ENCODE assay signal across 18 cellular contexts in the genomic region with DNA sequence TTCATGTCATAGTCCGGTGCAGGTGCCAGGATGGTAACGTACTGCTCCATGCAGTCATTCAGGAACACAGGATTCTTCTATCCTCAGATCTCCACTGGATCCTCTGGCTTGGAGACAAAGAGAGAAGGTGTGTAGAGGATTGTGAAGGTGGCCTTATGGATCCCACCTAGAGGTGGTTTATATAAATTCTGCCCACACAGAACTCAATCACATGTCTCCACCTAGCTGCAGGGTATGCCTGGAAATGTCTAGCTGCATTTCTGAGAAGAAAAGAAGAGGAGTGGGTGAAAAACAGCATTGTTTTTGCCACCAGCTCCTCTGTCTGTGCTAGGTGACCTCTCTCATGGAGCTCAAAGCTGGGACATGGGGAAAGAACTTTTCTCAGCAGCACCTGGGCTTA.
DNase-seq lines count a peak whose midpoint lies in the region; ATAC-seq, FAIRE-seq and TF ChIP-seq lines count a peak whose summit lies in the region.
"Had no signal": no experiment of that assay in that cellular context is flagged by ENCODE, and none has a peak within 500 bp of the region (broad histone marks: within the 10 kb centered on the region; RNA-seq: fewer than 3 reads in every experiment).

No MANE protein-coding gene starts in this region.

- H3K9me3 ChIP-seq in OCI-LY3 (ENCODE audit: insufficient read depth, low read length) (no peaks in the 10 kb centered on the region), T-helper 17 cell (ENCODE audit: control insufficient read depth, low read length, poor library complexity, severe bottlenecking) (no peaks in the 10 kb centered on the region)
- H3K9me3 ChIP-seq: HAP-1 had no signal

- no peak overlapping the region for H3K27ac ChIP-seq in GM23338 (ENCODE audit: low read depth)
- H3K27ac ChIP-seq in OCI-LY3 (ENCODE audit: low read length) = no peak overlapping the region

- H3F3A ChIP-seq in GM23338 (replicated peaks; ENCODE audit: low read depth) = no peaks in the 10 kb centered on the region

- no peak overlapping the region for H3K9ac ChIP-seq in OCI-LY3 (ENCODE audit: low read length)

- H2AFZ ChIP-seq in GM23338 = no peak overlapping the region
- no peak overlapping the region for H2AFZ ChIP-seq in OCI-LY3 (ENCODE audit: low read depth, low read length)

- FAIRE-seq in D721Med (lab: Jason Lieb, UNC) (no peak), HTR-8/SVneo (lab: Jason Lieb, UNC) (no peak)
- FAIRE-seq: A204.1 had no signal

- H3K27me3 Mint-ChIP-seq in GM23338 (ENCODE audit: insufficient read depth, low read depth, poor library complexity) (no peaks in the 10 kb centered on the region), T-helper 17 cell (peaks cover 5% of the 10 kb centered on the region)
- peaks cover 2% of the 10 kb centered on the region for H3K27me3 Mint-ChIP-seq in activated naive CD8-positive, alpha-beta T cell treated with anti-CD3 and anti-CD28 coated beads, Interleukin-2, amount 50 U/mL, for 24 hours

- H4K20me1 ChIP-seq in GM23338 (replicated peaks; ENCODE audit: insufficient read depth) (no peaks in the 10 kb centered on the region), OCI-LY3 (ENCODE audit: insufficient read depth, low read length) (no peaks in the 10 kb centered on the region)

- H3K36me3 Mint-ChIP-seq in GM23338 (ENCODE audit: low read depth) = no peaks in the 10 kb centered on the region
- H3K36me3 Mint-ChIP-seq in T-helper 17 cell (ENCODE audit: low read depth) = no peaks in the 10 kb centered on the region
- H3K36me3 Mint-ChIP-seq in activated naive CD8-positive, alpha-beta T cell treated with anti-CD3 and anti-CD28 coated beads, Interleukin-2, amount 50 U/mL, for 24 hours (ENCODE audit: low read depth) = no peaks in the 10 kb centered on the region

- H3K4me3 Mint-ChIP-seq in GM23338 (no peak overlapping the region), T-helper 17 cell (no peak overlapping the region)
- no peak overlapping the region for H3K4me3 Mint-ChIP-seq in activated naive CD8-positive, alpha-beta T cell treated with anti-CD3 and anti-CD28 coated beads, Interleukin-2, amount 50 U/mL, for 24 hours

- no peaks in the 10 kb centered on the region for H3K4me1 ChIP-seq in GM23338 (ENCODE audit: insufficient read depth)
- peaks cover 9% of the 10 kb centered on the region for H3K4me1 ChIP-seq in OCI-LY3 (ENCODE audit: low read length)
- H3K4me1 ChIP-seq: HAP-1 had no signal

- no peak overlapping the region for H3K4me2 ChIP-seq in GM23338
- H3K4me2 ChIP-seq in OCI-LY3 (ENCODE audit: low read length) = no peak overlapping the region

- DNase-seq in D721Med (ENCODE audit: insufficient read length, low spot score) (no peak), GM23338 (ENCODE audit: low spot score) (no peak), choroid plexus epithelial cell (ENCODE audit: low read depth) (no peak), T-helper 17 cell (no peak), HTR-8/SVneo (ENCODE audit: insufficient read length, low spot score) (no peak), activated gamma-delta T cell (lab: John Stamatoyannopoulos, UW) (no peak)
- no peak for DNase-seq in activated naive CD8-positive, alpha-beta T cell treated with anti-CD3 and anti-CD28 coated beads, Interleukin-2, amount 50 U/mL, for 24 hours
- DNase-seq: AML-193, Calu3, DMS79, GDM1, KBM-7, NCI-H1092 treated with DMSO at 0.1 percent for 48 hours, NCI-H1694 treated with DMSO at 0.1 percent for 48 hours, NCI-H446 had no signal

- H3K36me3 ChIP-seq in GM23338 (ENCODE audit: insufficient read depth) (no peaks in the 10 kb centered on the region), OCI-LY3 (replicated peaks; ENCODE audit: low read depth, low read length) (no peaks in the 10 kb centered on the region)
- H3K36me3 ChIP-seq: HAP-1 had no signal

- H3K4me3 ChIP-seq in GM23338 (no peak overlapping the region), OCI-LY3 (ENCODE audit: low read length) (no peak overlapping the region), choroid plexus epithelial cell (ENCODE audit: low read depth, low read length) (no peak overlapping the region)
- H3K4me3 ChIP-seq: HAP-1 had no signal

- H3K27me3 ChIP-seq in GM23338 (ENCODE audit: insufficient read depth) = no peaks in the 10 kb centered on the region
- no peaks in the 10 kb centered on the region for H3K27me3 ChIP-seq in OCI-LY3 (ENCODE audit: low read depth, low read length)

- H3K9me2 ChIP-seq in GM23338 (ENCODE audit: insufficient read depth) = peaks cover 14% of the 10 kb centered on the region

- H3K27ac Mint-ChIP-seq in GM23338 (no peak overlapping the region), T-helper 17 cell (no peak overlapping the region)
- no peak overlapping the region for H3K27ac Mint-ChIP-seq in activated naive CD8-positive, alpha-beta T cell treated with anti-CD3 and anti-CD28 coated beads, Interleukin-2, amount 50 U/mL, for 24 hours

- ATAC-seq in GM23338 (no peak), T-helper 17 cell (no peak)
- no peak for ATAC-seq in activated naive CD8-positive, alpha-beta T cell treated with anti-CD3 and anti-CD28 coated beads, Interleukin-2, amount 50 U/mL, for 24 hours

- H3K4me1 Mint-ChIP-seq in GM23338 (0 out of 3 replicates have a peak, but pooled peaks cover 2% of the 10 kb centered on the region), T-helper 17 cell (no peaks in the 10 kb centered on the region)
- no peaks in the 10 kb centered on the region for H3K4me1 Mint-ChIP-seq in activated naive CD8-positive, alpha-beta T cell treated with anti-CD3 and anti-CD28 coated beads, Interleukin-2, amount 50 U/mL, for 24 hours

- no peaks in the 10 kb centered on the region for H3K79me2 ChIP-seq in GM23338 (replicated peaks; ENCODE audit: insufficient read depth)
- no peaks in the 10 kb centered on the region for H3K79me2 ChIP-seq in OCI-LY3 (ENCODE audit: low read length)

- no peaks in the 10 kb centered on the region for H3K9me3 Mint-ChIP-seq in GM23338
- no peaks in the 10 kb centered on the region for H3K9me3 Mint-ChIP-seq in activated naive CD8-positive, alpha-beta T cell treated with anti-CD3 and anti-CD28 coated beads, Interleukin-2, amount 50 U/mL, for 24 hours

- TF ChIP-seq CTCF in D721Med (IDR thresholded peaks at IDR 0.05; ENCODE audit: insufficient read depth, missing control alignments) (peak; percentile 5), GM23338 (conservative IDR thresholded peaks at IDR 0.05; ENCODE audit: low read depth in 2 of 2) (peak; percentile 22 to 43; a peak in 2 of 4 replicates), OCI-LY3 (IDR thresholded peaks at IDR 0.05; ENCODE audit: low read depth, low read length) (peak; percentile 56), choroid plexus epithelial cell (conservative IDR thresholded peaks at IDR 0.05; ENCODE audit: low read depth, low read length) (peak; percentile 16)

TF ChIP-seq in GM23338, 12 proteins besides CTCF, POLR2A, EP300 and RAD21:
- TF ChIP-seq NANOG (IDR thresholded peaks at IDR 0.05; ENCODE audit: borderline replicate concordance) (no peak), EZH2phosphoT487 (IDR thresholded peaks at IDR 0.05; ENCODE audit: unreplicated experiment) (no peak), EZH2 (IDR thresholded peaks at IDR 0.05; ENCODE audit: low read depth, unreplicated experiment) (no peak), JUNB (IDR thresholded peaks at IDR 0.05; ENCODE audit: unreplicated experiment) (no peak), CREB1 (CRISPR knock-in tag; IDR thresholded peaks at IDR 0.05; ENCODE audit: low read depth) (no peak), STAT1 (IDR thresholded peaks at IDR 0.05; ENCODE audit: unreplicated experiment) (no peak), POLR2AphosphoS5 (IDR thresholded peaks at IDR 0.05; ENCODE audit: low read depth) (no peak)
- TF ChIP-seq, protein P1, sequence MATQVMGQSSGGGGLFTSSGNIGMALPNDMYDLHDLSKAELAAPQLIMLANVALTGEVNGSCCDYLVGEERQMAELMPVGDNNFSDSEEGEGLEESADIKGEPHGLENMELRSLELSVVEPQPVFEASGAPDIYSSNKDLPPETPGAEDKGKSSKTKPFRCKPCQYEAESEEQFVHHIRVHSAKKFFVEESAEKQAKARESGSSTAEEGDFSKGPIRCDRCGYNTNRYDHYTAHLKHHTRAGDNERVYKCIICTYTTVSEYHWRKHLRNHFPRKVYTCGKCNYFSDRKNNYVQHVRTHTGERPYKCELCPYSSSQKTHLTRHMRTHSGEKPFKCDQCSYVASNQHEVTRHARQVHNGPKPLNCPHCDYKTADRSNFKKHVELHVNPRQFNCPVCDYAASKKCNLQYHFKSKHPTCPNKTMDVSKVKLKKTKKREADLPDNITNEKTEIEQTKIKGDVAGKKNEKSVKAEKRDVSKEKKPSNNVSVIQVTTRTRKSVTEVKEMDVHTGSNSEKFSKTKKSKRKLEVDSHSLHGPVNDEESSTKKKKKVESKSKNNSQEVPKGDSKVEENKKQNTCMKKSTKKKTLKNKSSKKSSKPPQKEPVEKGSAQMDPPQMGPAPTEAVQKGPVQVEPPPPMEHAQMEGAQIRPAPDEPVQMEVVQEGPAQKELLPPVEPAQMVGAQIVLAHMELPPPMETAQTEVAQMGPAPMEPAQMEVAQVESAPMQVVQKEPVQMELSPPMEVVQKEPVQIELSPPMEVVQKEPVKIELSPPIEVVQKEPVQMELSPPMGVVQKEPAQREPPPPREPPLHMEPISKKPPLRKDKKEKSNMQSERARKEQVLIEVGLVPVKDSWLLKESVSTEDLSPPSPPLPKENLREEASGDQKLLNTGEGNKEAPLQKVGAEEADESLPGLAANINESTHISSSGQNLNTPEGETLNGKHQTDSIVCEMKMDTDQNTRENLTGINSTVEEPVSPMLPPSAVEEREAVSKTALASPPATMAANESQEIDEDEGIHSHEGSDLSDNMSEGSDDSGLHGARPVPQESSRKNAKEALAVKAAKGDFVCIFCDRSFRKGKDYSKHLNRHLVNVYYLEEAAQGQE (IDR thresholded peaks at IDR 0.05; ENCODE audit: unreplicated experiment) = no peak

Comparison
In these comparisons a context has a peak if more than half of its experiments do, and no peak if none do; other contexts are left out.
1. CTCF ChIP-seq: peak in every context shown above with its lines; median percentile 56 in OCI-LY3; 32 in GM23338; 16 in choroid plexus epithelial cell; 5 in D721Med.